27 cellular contexts compared by ENCODE assay signal in genomic region chr6:11593096-11593495, GRCh38.
"Had no signal": no experiment of that assay in that cellular context is flagged by ENCODE, and none has a peak within 500 bp of the region (broad histone marks: within the 10 kb centered on the region; RNA-seq: fewer than 3 reads in every experiment).

No MANE protein-coding gene starts in this region.

- H3K36me3 Mint-ChIP-seq: activated CD8-positive, alpha-beta memory T cell treated with anti-CD3 and anti-CD28 coated beads, Interleukin-2, amount 10 ng/mL, durations not matched to agents 7 days and 5 days; activated naive CD8-positive, alpha-beta T cell treated with anti-CD3 and anti-CD28 coated beads for 36 hours had no signal

- H3K27ac Mint-ChIP-seq: activated CD4-positive, alpha-beta memory T cell treated with anti-CD3 and anti-CD28 coated beads, Interleukin-2, amount 10 ng/mL, durations not matched to agents 7 days and 5 days; activated CD8-positive, alpha-beta memory T cell treated with anti-CD3 and anti-CD28 coated beads, Interleukin-2, amount 10 ng/mL, durations not matched to agents 7 days and 5 days; activated naive CD8-positive, alpha-beta T cell treated with anti-CD3 and anti-CD28 coated beads for 36 hours had no signal

- H3K27me3 Mint-ChIP-seq: activated naive CD8-positive, alpha-beta T cell treated with anti-CD3 and anti-CD28 coated beads for 36 hours had no signal

- H3K27me3 ChIP-seq: brain microvascular endothelial cell, SJCRH30 had no signal

- H3K4me3 ChIP-seq: SJCRH30, SK-N-MC had no signal

- ATAC-seq: activated CD8-positive, alpha-beta memory T cell treated with anti-CD3 and anti-CD28 coated beads, Interleukin-2, amount 10 ng/mL, durations not matched to agents 7 days and 5 days; Panc1 had no signal

- DNase-seq: activated CD4-positive, alpha-beta memory T cell treated with anti-CD3 and anti-CD28 coated beads, Interleukin-2, amount 10 ng/mL, durations not matched to agents 7 days and 5 days; activated CD4-positive, alpha-beta T cell treated with anti-CD3 and anti-CD28 coated beads for 1 hour; activated CD4-positive, alpha-beta T cell treated with anti-CD3 and anti-CD28 coated beads for 48 hours; activated CD4-positive, CD25-positive, alpha-beta regulatory T cell; activated CD8-positive, alpha-beta memory T cell treated with anti-CD3 and anti-CD28 coated beads for 24 hours; activated CD8-positive, alpha-beta memory T cell treated with anti-CD3 and anti-CD28 coated beads, Interleukin-2, amount 10 ng/mL, durations not matched to agents 7 days and 5 days; activated CD8-positive, alpha-beta memory T cell treated with anti-CD3 and anti-CD28 coated beads, Interleukin-2, amount 50 U/mL, for 48 hours; activated effector memory CD4-positive, alpha-beta T cell treated with anti-CD3 and anti-CD28 coated beads, Interleukin-2, amount 50 U/mL, for 16 hours; activated naive CD4-positive, alpha-beta T cell; activated naive CD4-positive, alpha-beta T cell treated with anti-CD3 and anti-CD28 coated beads, Interleukin-2, amount 50 U/mL, for 16 hours; activated naive CD8-positive, alpha-beta T cell treated with anti-CD3 and anti-CD28 coated beads for 36 hours; activated T-cell treated with anti-CD3 and anti-CD28 coated beads, Interleukin-2, amount 50 U/mL, for 48 hours; amniotic stem cell; aorta; brain microvascular endothelial cell; NCI-H1092 treated with DMSO at 0.1 percent for 48 hours; NCI-H187; NCI-H2029 treated with DMSO at 0.1 percent for 48 hours; NCI-H2107; NCI-H226; NCI-H446 treated with DMSO at 0.1 percent for 48 hours; SHP77; SJCRH30; T1000 had no signal

- H3K4me3 Mint-ChIP-seq: activated CD4-positive, alpha-beta memory T cell treated with anti-CD3 and anti-CD28 coated beads, Interleukin-2, amount 10 ng/mL, durations not matched to agents 7 days and 5 days; activated CD8-positive, alpha-beta memory T cell treated with anti-CD3 and anti-CD28 coated beads, Interleukin-2, amount 10 ng/mL, durations not matched to agents 7 days and 5 days; activated naive CD8-positive, alpha-beta T cell treated with anti-CD3 and anti-CD28 coated beads for 36 hours had no signal

- H3K9me3 ChIP-seq: SJCRH30 had no signal

- H3K9me3 Mint-ChIP-seq: activated CD4-positive, alpha-beta memory T cell treated with anti-CD3 and anti-CD28 coated beads, Interleukin-2, amount 10 ng/mL, durations not matched to agents 7 days and 5 days; activated naive CD8-positive, alpha-beta T cell treated with anti-CD3 and anti-CD28 coated beads for 36 hours had no signal

- H3K4me1 Mint-ChIP-seq: activated naive CD8-positive, alpha-beta T cell treated with anti-CD3 and anti-CD28 coated beads for 36 hours had no signal

- H3K36me3 ChIP-seq: brain microvascular endothelial cell, SJCRH30, WERI-Rb-1 had no signal

- H3K27ac ChIP-seq: brain microvascular endothelial cell, SJCRH30, SK-N-MC, WERI-Rb-1 had no signal
